ENCODE assay signal across 8 cellular contexts in the genomic region with DNA sequence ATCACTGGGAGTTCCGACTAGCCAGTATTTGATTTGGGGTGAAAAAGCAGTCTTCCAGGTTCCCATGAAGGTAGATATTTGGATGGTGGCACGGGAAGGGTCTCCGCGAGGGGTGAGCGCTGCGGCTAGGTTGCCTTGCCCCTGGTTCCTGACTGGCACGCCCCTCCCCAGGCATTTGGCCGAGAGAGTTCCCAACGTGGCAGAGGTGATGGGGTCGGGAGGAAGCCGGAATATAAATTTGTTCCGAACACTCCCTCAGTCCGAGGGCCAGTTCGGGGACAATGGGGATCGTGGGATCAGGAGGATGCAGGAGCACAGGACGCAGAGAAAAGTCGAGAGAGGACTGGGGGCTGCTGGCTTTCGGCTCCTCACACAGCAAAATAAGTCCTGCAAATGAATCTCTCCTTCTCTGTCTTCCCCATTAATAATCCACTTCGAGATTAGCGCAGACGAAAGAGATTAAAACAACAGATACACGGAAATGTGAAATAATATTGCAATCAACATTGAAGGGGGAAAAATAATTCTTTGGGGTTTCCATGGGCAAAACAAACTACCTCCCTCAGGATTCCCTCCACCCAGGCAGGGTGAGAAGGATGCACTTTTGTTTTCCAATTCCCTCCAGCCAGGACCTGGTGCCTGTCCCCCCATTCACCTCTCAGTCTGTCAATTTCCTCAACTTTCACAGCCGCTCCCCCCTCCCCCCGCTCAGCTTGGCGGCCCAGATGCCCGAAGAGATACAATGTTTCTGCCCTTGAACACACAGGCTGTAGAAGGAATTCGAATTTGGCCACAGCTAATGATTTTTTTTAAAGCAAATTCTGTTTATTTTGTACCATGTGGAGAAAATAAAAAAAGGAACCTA. TPM values are rescaled to one million over a fixed set of nuclear protein-coding genes. Genes with fewer than 3 reads are reported as not detected.
A peak's percentile ranks its signal among the peaks of the same experiment; 100 is the strongest.
DNase-seq lines count a peak whose midpoint lies in the region; ATAC-seq, FAIRE-seq and TF ChIP-seq lines count a peak whose summit lies in the region.

No MANE protein-coding gene starts in this region.

- intact Hi-C loops in PC-3 (cut with micrococcal nuclease), result no loop called here
- intact Hi-C loops in naive thymus-derived CD4-positive, alpha-beta T cell (cut with micrococcal nuclease), result no loop called here
- intact Hi-C loops in Caco-2 (cut with micrococcal nuclease; ENCODE audit: unreplicated experiment), result no loop called here

- H2BK12ac ChIP-seq in H1 (ENCODE audit: low read depth, low read length), result 0 out of 2 replicates have a peak overlapping the region, but pooled peaks have one; percentile 11

- H3K14ac ChIP-seq in H1 (ENCODE audit: insufficient read length), result no peak overlapping the region

- H2BK15ac ChIP-seq in H1 (ENCODE audit: low read length), result no peak overlapping the region

- POLR2A ChIA-PET in PC-3 (lab: Charles Lee; ENCODE audit: unreplicated experiment) (no interaction called here), H1 (lab: Charles Lee; ENCODE audit: partially characterized antibody) (interaction anchor here (1.0 to 1.3 kb wide), 2 partner anchors 16 to 44 kb away, joined by 3 read pairs; no protein-coding TSS in a partner anchor), Caco-2 (lab: Charles Lee) (no interaction called here)
- POLR2A ChIA-PET in naive thymus-derived CD4-positive, alpha-beta T cell (lab: Charles Lee), result no interaction called here

- CTCF ChIA-PET in PC-3 (lab: Charles Lee), result no interaction called here
- CTCF ChIA-PET in H1 (lab: Charles Lee; ENCODE audit: partially characterized antibody), result interaction anchor here (0.7 to 1.0 kb wide), 2 partner anchors 77 to 210 kb away, joined by 3 to 5 read pairs; no protein-coding TSS in a partner anchor
- CTCF ChIA-PET in naive thymus-derived CD4-positive, alpha-beta T cell (lab: Charles Lee), result interaction anchor here (0.8 kb wide), 1 partner anchor 109 kb away, joined by 3 read pairs; no protein-coding TSS in a partner anchor
- CTCF ChIA-PET in Caco-2 (lab: Charles Lee), result no interaction called here

- H4K8ac ChIP-seq in H1 (ENCODE audit: extremely low read depth, insufficient read depth, low read length), result no peak overlapping the region

- peak overlapping the region; percentile 77 to 91 (median 82) for H3K4me3 Mint-ChIP-seq in naive thymus-derived CD4-positive, alpha-beta T cell
- H3K4me3 Mint-ChIP-seq in Caco-2 (ENCODE audit: unreplicated experiment), result no peak overlapping the region

- peaks cover 47 to 67% (median 51%) of the 10 kb centered on the region in 5 donors for H3K27me3 Mint-ChIP-seq in naive thymus-derived CD4-positive, alpha-beta T cell
- peaks cover 21% of the 10 kb centered on the region for H3K27me3 Mint-ChIP-seq in Caco-2 (ENCODE audit: insufficient read depth, unreplicated experiment)

- DNase-seq in CD1c-positive myeloid dendritic cell (ENCODE audit: extremely low spot score) (peak; percentile 48), PC-3 (no peak), H1 (ENCODE audit: low read depth in 1 of 2, low spot score in 2 of 2) (peak in 1 of 2 experiments; percentile 61), HCEC 1CT (no peak), Caco-2 (no peak), GM19240 (ENCODE audit: insufficient read length, low spot score) (no peak)
- DNase-seq in naive thymus-derived CD4-positive, alpha-beta T cell, result no peak

- H3K23ac ChIP-seq in H1 (ENCODE audit: insufficient read length), result no peak overlapping the region

- H3K4me2 ChIP-seq in PC-3 (ENCODE audit: low read length), result peak overlapping the region; percentile 84
- H3K4me2 ChIP-seq in H1 (ENCODE audit: insufficient read depth in 1 of 2, low read depth in 2 of 2, low read length in 2 of 2), result peak overlapping the region; percentile 80 to 95

- H4K5ac ChIP-seq in H1 (ENCODE audit: insufficient read length, low read depth, low read length), result no peak overlapping the region

- peaks cover 0 to 4% (median 0%) of the 10 kb centered on the region in 5 donors for H3K36me3 Mint-ChIP-seq in naive thymus-derived CD4-positive, alpha-beta T cell
- H3K36me3 Mint-ChIP-seq in Caco-2 (ENCODE audit: insufficient read depth, unreplicated experiment), result no peaks in the 10 kb centered on the region

- H3K9me3 ChIP-seq in PC-3 (ENCODE audit: low read length) (no peaks in the 10 kb centered on the region), H1 (ENCODE audit: insufficient read depth in 2 of 2, low read depth in 1 of 2, low read length in 1 of 2) (no peaks in the 10 kb centered on the region), Caco-2 (no peaks in the 10 kb centered on the region)
- H3K9me3 ChIP-seq in naive thymus-derived CD4-positive, alpha-beta T cell (ENCODE audit: control insufficient read depth in 2 of 3, low read length in 3 of 3), result no peaks in the 10 kb centered on the region

- H3K4ac ChIP-seq in H1 (replicated peaks; ENCODE audit: insufficient read length, low read depth, low read length), result no peak overlapping the region

- H3K18ac ChIP-seq in H1 (ENCODE audit: extremely low read depth, low read length), result 0 out of 2 replicates have a peak overlapping the region, but pooled peaks have one; percentile 14

- no peak for TF ChIP-seq CTCF in PC-3 (conservative IDR thresholded peaks at IDR 0.05; ENCODE audit: low read depth, low read length)
- TF ChIP-seq CTCF in H1 (IDR thresholded peaks at IDR 0.05; ENCODE audit: control extremely low read depth in 1 of 3, insufficient read depth in 1 of 3, low read depth in 1 of 3, low read length in 3 of 3), result no peak
- TF ChIP-seq CTCF in Caco-2 (IDR thresholded peaks at IDR 0.05; ENCODE audit: insufficient read depth in 1 of 2, low read depth in 1 of 2, low read length in 1 of 2, severe bottlenecking in 1 of 2, unreplicated experiment in 1 of 2), result no peak

- no peak overlapping the region for H2BK120ac ChIP-seq in H1 (replicated peaks; ENCODE audit: low read depth, low read length)

- H4K91ac ChIP-seq in H1 (replicated peaks; ENCODE audit: insufficient read length, low read length), result no peak overlapping the region

- H2AK5ac ChIP-seq in H1 (ENCODE audit: low read depth, low read length), result no peak overlapping the region

- peaks cover 18% of the 10 kb centered on the region for H3K23me2 ChIP-seq in H1 (ENCODE audit: low read depth, low read length)

- peaks cover 10% of the 10 kb centered on the region for H3K4me1 ChIP-seq in PC-3 (ENCODE audit: insufficient read depth, low read length)
- H3K4me1 ChIP-seq in H1 (replicated peaks in 1 of 4; ENCODE audit: control insufficient read depth in 3 of 4, insufficient read depth in 4 of 4, low read length in 3 of 4), result peaks cover 4 to 17% (median 5%) of the 10 kb centered on the region in 4 experiments; a peak in 6 of 7 replicates
- peaks cover 8 to 30% of the 10 kb centered on the region in 2 donors for H3K4me1 ChIP-seq in naive thymus-derived CD4-positive, alpha-beta T cell (ENCODE audit: control insufficient read depth in 2 of 2, insufficient read depth in 2 of 2, low read length in 2 of 2)
- no peaks in the 10 kb centered on the region for H3K4me1 ChIP-seq in Caco-2

- H4K20me1 ChIP-seq in PC-3 (ENCODE audit: low read length) (no peaks in the 10 kb centered on the region), H1 (replicated peaks in 1 of 2; ENCODE audit: control insufficient read depth in 1 of 2, insufficient read depth in 2 of 2, low read length in 2 of 2) (peaks cover 0 to 2% of the 10 kb centered on the region in 2 experiments)

- no peaks in the 10 kb centered on the region for H3K79me1 ChIP-seq in H1 (ENCODE audit: low read depth, low read length)

- TF ChIP-seq RAD21 in H1 (IDR thresholded peaks at IDR 0.05 in 1 of 2, conservative IDR thresholded peaks at IDR 0.05 in 1 of 2; ENCODE audit: low read depth in 2 of 2, low read length in 2 of 2), result no peak

- peaks cover 18 to 28% (median 21%) of the 10 kb centered on the region in 7 donors for H3K4me1 Mint-ChIP-seq in naive thymus-derived CD4-positive, alpha-beta T cell
- H3K4me1 Mint-ChIP-seq in Caco-2 (ENCODE audit: low read depth, unreplicated experiment), result no peaks in the 10 kb centered on the region

- H2BK20ac ChIP-seq in H1 (ENCODE audit: low read length), result no peak overlapping the region

- H3K27ac Mint-ChIP-seq in naive thymus-derived CD4-positive, alpha-beta T cell, result no peak overlapping the region
- H3K27ac Mint-ChIP-seq in Caco-2 (ENCODE audit: unreplicated experiment), result no peak overlapping the region

- H2AFZ ChIP-seq in PC-3 (ENCODE audit: low read length) (peak overlapping the region; percentile 69), H1 (ENCODE audit: low read length) (no peak overlapping the region)

- H3K79me2 ChIP-seq in PC-3 (ENCODE audit: low read length) (no peaks in the 10 kb centered on the region), H1 (ENCODE audit: control insufficient read depth in 1 of 2, insufficient read depth in 2 of 2, low read length in 2 of 2) (no peaks in the 10 kb centered on the region)

- no peak overlapping the region for H3K9ac ChIP-seq in PC-3 (ENCODE audit: low read length)
- no peak overlapping the region for H3K9ac ChIP-seq in H1 (replicated peaks in 1 of 4; ENCODE audit: extremely low read depth in 1 of 4, low read depth in 3 of 4, low read length in 3 of 4)

- no peak for ATAC-seq in PC-3
- ATAC-seq in naive thymus-derived CD4-positive, alpha-beta T cell, result no peak
- no peak for ATAC-seq in HG02763 (IDR thresholded peaks at IDR 0.05; ENCODE audit: unreplicated experiment)

- H3K27me3 ChIP-seq in PC-3 (ENCODE audit: low read length) (peaks cover 40% of the 10 kb centered on the region), H1 (replicated peaks in 1 of 4; ENCODE audit: control insufficient read depth in 3 of 4, extremely low read depth in 1 of 4, insufficient read depth in 3 of 4, low read length in 3 of 4) (peaks cover 29 to 40% (median 38%) of the 10 kb centered on the region in 4 experiments), Caco-2 (replicated peaks; ENCODE audit: control insufficient read depth, insufficient read depth, low read length) (no peaks in the 10 kb centered on the region; the same call in 1 of the 2 replicates)
- H3K27me3 ChIP-seq in naive thymus-derived CD4-positive, alpha-beta T cell (ENCODE audit: control insufficient read depth in 2 of 2, insufficient read depth in 2 of 2, low read length in 2 of 2), result peaks cover 0 to 47% of the 10 kb centered on the region in 2 donors

- no peak overlapping the region for H3K27ac ChIP-seq in PC-3 (ENCODE audit: low read length)
- no peak overlapping the region for H3K27ac ChIP-seq in H1 (ENCODE audit: low read depth, low read length)
- no peak overlapping the region for H3K27ac ChIP-seq in naive thymus-derived CD4-positive, alpha-beta T cell (ENCODE audit: low read depth, low read length)

- no peak for FAIRE-seq in H1 (lab: Jason Lieb, UNC)

- no TSS peak for BruUV-seq in PC-3 (replicated peaks; lab: Mats Ljungman, UMichigan)
- no TSS peak for BruUV-seq in Caco-2 (replicated peaks; lab: Mats Ljungman, UMichigan)

- no peaks in the 10 kb centered on the region for H3K9me2 ChIP-seq in PC-3 (replicated peaks; ENCODE audit: low read length)

- H3K36me3 ChIP-seq in PC-3 (ENCODE audit: low read depth, low read length), result no peaks in the 10 kb centered on the region
- H3K36me3 ChIP-seq in H1 (ENCODE audit: control insufficient read depth in 2 of 4, insufficient read depth in 4 of 4, low read length in 3 of 4), result no peaks in the 10 kb centered on the region
- no peaks in the 10 kb centered on the region for H3K36me3 ChIP-seq in naive thymus-derived CD4-positive, alpha-beta T cell (ENCODE audit: control insufficient read depth in 2 of 3, insufficient read depth in 3 of 3, low read length in 3 of 3)
- H3K36me3 ChIP-seq in Caco-2 (ENCODE audit: control insufficient read depth, insufficient read depth, low read length), result no peaks in the 10 kb centered on the region

- no peaks in the 10 kb centered on the region for H3F3A ChIP-seq in PC-3 (ENCODE audit: low read length, unreplicated experiment)

- H3K56ac ChIP-seq in H1 (replicated peaks; ENCODE audit: insufficient read length, low read depth, low read length), result no peak overlapping the region

- H3K9me3 Mint-ChIP-seq in naive thymus-derived CD4-positive, alpha-beta T cell, result peaks cover 0 to 7% (median 0%) of the 10 kb centered on the region in 11 donors
- no peaks in the 10 kb centered on the region for H3K9me3 Mint-ChIP-seq in Caco-2 (ENCODE audit: unreplicated experiment)

- H3K4me3 ChIP-seq in PC-3 (ENCODE audit: low read length) (peak overlapping the region; percentile 67), H1 (ENCODE audit: extremely low read depth in 1 of 4, insufficient read depth in 2 of 4, low read depth in 3 of 4, low read length in 4 of 4) (peak overlapping the region; percentile 29 to 62 (median 52)), Caco-2 (ENCODE audit: low read depth, low read length) (no peak overlapping the region)
- peak overlapping the region; percentile 49 for H3K4me3 ChIP-seq in naive thymus-derived CD4-positive, alpha-beta T cell (ENCODE audit: low read length)

- no peak for TF ChIP-seq EP300 in H1 (IDR thresholded peaks at IDR 0.05; ENCODE audit: borderline replicate concordance in 1 of 2, low read depth in 2 of 2, low read length in 2 of 2)

- 2% methylated on average over 27 of the region's 27 CpGs; no CpG with 5 or more reads in 1 of the 2 experiments for WGBS in H1 (ENCODE audit: extremely low coverage in 1 of 2, insufficient coverage in 1 of 2, insufficient read length in 1 of 2, insufficient replicate concordance in 2 of 2, low coverage in 1 of 2, low lambda C conversion rate in 2 of 2, missing lambda C conversion rate in 1 of 2), 2 experiments

- no peak for TF ChIP-seq POLR2A in H1 (IDR thresholded peaks at IDR 0.05; ENCODE audit: control extremely low read depth in 1 of 2, low read depth in 2 of 2, low read length in 2 of 2)

- H2BK5ac ChIP-seq in H1 (ENCODE audit: low read depth, low read length), result no peak overlapping the region

RNA-seq across cellular contexts. Expression of a gene that starts 3.1 kb away (rescaled TPM):
- 0.69 and 1.1 TPM in 2 replicates for total RNA-seq in PC-3 (2014; rRNA removed)
- total RNA-seq in H1 (2021; fragmentation: NEBNext Ultra II Directional; extraction: Animal tissue kit (Norgen Biotek cat#: 25700)), result 0.13 TPM in 1 of 2 replicates, not detected in the other
- polyA plus RNA-seq in H1 (2011; rRNA removed), result 0.22 and 0.38 TPM in 2 replicates
- polyA plus RNA-seq in H1 (2011; cell fraction: cytosol; rRNA removed), result 0.40 TPM
- 1.00 TPM for polyA plus RNA-seq in H1 (2011; cell fraction: nucleus; rRNA removed)
- 0.46 to 0.78 TPM (median 0.66 TPM) in 4 replicates for polyA plus RNA-seq in H1 (2012, experiment 1 of 2)
- polyA plus RNA-seq in H1 (2012, experiment 2 of 2), result 0.07 TPM
- 0.04 TPM for polyA plus RNA-seq in H1 (2013, experiment 1 of 2)
- polyA plus RNA-seq in H1 (2013, experiment 2 of 2), result 0.04 TPM
- 1.2 and 1.6 TPM in 2 replicates for polyA minus RNA-seq in H1 (2011; rRNA and poly(A)+ RNA removed)
- 1.8 TPM for polyA minus RNA-seq in H1 (2011; cell fraction: cytosol; rRNA and poly(A)+ RNA removed)
- 3.4 TPM for polyA minus RNA-seq in H1 (2011; cell fraction: nucleus; rRNA and poly(A)+ RNA removed)
- total RNA-seq in naive thymus-derived CD4-positive, alpha-beta T cell, result 100 to 1,000 TPM in 1 of 5 experiments, 10 to 100 TPM in 1, 1 to 10 TPM in 3; 4.2 to 534 (median 6.6) TPM
- polyA plus RNA-seq in naive thymus-derived CD4-positive, alpha-beta T cell, result under 1 TPM; 0.26 to 0.39 TPM
- not detected in 2 replicates for total RNA-seq in Caco-2 (2022)

Comparison
In these comparisons a context has a peak if more than half of its experiments do, and no peak if none do; other contexts are left out.
1. CTCF ChIA-PET loops: an anchor here in H1 (0.7 to 1.0 kb wide) and naive thymus-derived CD4-positive, alpha-beta T cell (0.8 kb wide); none called in PC-3 and Caco-2.